ENCODE assay signal across 10 cellular contexts in the genomic region with DNA sequence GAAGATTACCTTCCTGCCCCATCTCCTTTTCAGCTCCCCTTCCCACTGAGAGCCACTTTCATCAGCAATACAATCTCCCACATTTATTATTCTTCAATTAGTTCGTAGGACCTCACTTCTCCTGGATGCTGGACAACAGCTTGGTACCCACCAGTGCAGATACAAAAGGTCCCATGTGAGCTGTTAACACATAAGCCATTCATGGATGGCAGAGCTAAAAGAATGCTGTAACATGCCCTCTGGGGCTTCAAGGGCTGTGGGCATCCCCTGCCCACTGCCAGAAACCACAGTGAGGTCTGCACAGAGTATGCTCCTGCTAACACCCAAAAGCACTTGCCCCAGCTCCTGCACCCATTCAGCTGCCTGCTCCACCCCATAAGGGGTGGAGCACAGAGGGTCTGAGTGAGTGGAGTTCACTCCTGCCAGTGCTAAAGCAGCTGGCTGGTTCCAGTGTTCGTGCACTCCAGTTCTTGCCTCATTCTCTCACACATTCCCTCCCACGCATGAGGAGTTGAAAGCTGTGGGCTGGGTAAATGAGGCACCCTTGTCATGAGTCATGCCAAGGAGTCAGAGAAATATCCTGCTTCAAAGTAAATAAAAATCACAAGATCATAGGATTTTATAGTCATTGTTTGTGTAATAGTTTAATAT.
DNase-seq lines count a peak whose midpoint lies in the region; ATAC-seq, FAIRE-seq and TF ChIP-seq lines count a peak whose summit lies in the region.
"Had no signal": no experiment of that assay in that cellular context is flagged by ENCODE, and none has a peak within 500 bp of the region (broad histone marks: within the 10 kb centered on the region; RNA-seq: fewer than 3 reads in every experiment).

No MANE protein-coding gene starts in this region.

- H3K27me3 ChIP-seq in sigmoid colon, result no peaks in the 10 kb centered on the region
- H3K27me3 ChIP-seq: BLaER1 had no signal

- no peaks in the 10 kb centered on the region for H3K27me3 Mint-ChIP-seq in activated CD4-positive, alpha-beta memory T cell treated with anti-CD3 and anti-CD28 coated beads for 36 hours
- H3K27me3 Mint-ChIP-seq in activated CD4-positive, alpha-beta memory T cell treated with anti-CD3 and anti-CD28 coated beads, Interleukin-2, amount 10 ng/mL, durations not matched to agents 7 days and 5 days, result no peaks in the 10 kb centered on the region
- no peaks in the 10 kb centered on the region for H3K27me3 Mint-ChIP-seq in activated naive CD8-positive, alpha-beta T cell treated with anti-CD3 and anti-CD28 coated beads for 36 hours

- FAIRE-seq in kidney (lab: Jason Lieb, UNC), result no peak

- H3K4me3 ChIP-seq in skeletal muscle cell (ENCODE audit: low read depth, low read length) (no peak overlapping the region), sigmoid colon (no peak overlapping the region), kidney (ENCODE audit: low read length in 2 of 2) (no peak overlapping the region)
- H3K4me3 ChIP-seq: BLaER1 had no signal

- H3K36me3 ChIP-seq in sigmoid colon (no peaks in the 10 kb centered on the region), kidney (ENCODE audit: control insufficient read depth in 1 of 2, insufficient read depth in 2 of 2, low read length in 2 of 2) (no peaks in the 10 kb centered on the region)
- H3K36me3 ChIP-seq: BLaER1 had no signal

- no peak for TF ChIP-seq POLR2A in sigmoid colon (IDR thresholded peaks at IDR 0.05)

- intact Hi-C loops in activated CD4-positive, alpha-beta memory T cell treated with anti-CD3 and anti-CD28 coated beads for 36 hours (cut with micrococcal nuclease), result no loop called here
- intact Hi-C loops in sigmoid colon (cut with DNase I), result no loop called here
- intact Hi-C loops in kidney (cut with DNase I), result no loop called here

- DNase-seq in activated CD4-positive, alpha-beta memory T cell treated with anti-CD3 and anti-CD28 coated beads for 36 hours, result peak; percentile 53
- DNase-seq in activated CD4-positive, alpha-beta memory T cell treated with anti-CD3 and anti-CD28 coated beads, Interleukin-2, amount 10 ng/mL, durations not matched to agents 7 days and 5 days, result no peak
- peak; percentile 36 for DNase-seq in activated naive CD8-positive, alpha-beta T cell treated with anti-CD3 and anti-CD28 coated beads for 36 hours
- peak; percentile 90 for DNase-seq in skeletal muscle cell (ENCODE audit: low read depth)
- DNase-seq in sigmoid colon, result no peak
- no peak for DNase-seq in effector CD4-positive, alpha-beta T cell
- DNase-seq in kidney, result no peak

- H3K9me3 ChIP-seq in sigmoid colon (no peaks in the 10 kb centered on the region), kidney (ENCODE audit: control insufficient read depth in 1 of 2, low read length in 2 of 2) (no peaks in the 10 kb centered on the region)
- H3K9me3 ChIP-seq: BLaER1 had no signal

- no peak for TF ChIP-seq EP300 in sigmoid colon (IDR thresholded peaks at IDR 0.05)

- no peaks in the 10 kb centered on the region for H3K9me3 Mint-ChIP-seq in activated CD4-positive, alpha-beta memory T cell treated with anti-CD3 and anti-CD28 coated beads for 36 hours
- no peaks in the 10 kb centered on the region for H3K9me3 Mint-ChIP-seq in activated CD4-positive, alpha-beta memory T cell treated with anti-CD3 and anti-CD28 coated beads, Interleukin-2, amount 10 ng/mL, durations not matched to agents 7 days and 5 days
- H3K9me3 Mint-ChIP-seq in activated naive CD8-positive, alpha-beta T cell treated with anti-CD3 and anti-CD28 coated beads for 36 hours, result no peaks in the 10 kb centered on the region
- H3K9me3 Mint-ChIP-seq: T-helper 1 cell treated with Interleukin-12 subunit alpha and Interleukin-12 subunit beta and Interleukin-4 antibody, amounts not matched to agents 30 μg/mL and 1 μg/mL, for 36 hours had no signal

- POLR2A ChIA-PET in activated CD4-positive, alpha-beta memory T cell treated with anti-CD3 and anti-CD28 coated beads for 36 hours (lab: Charles Lee), result no interaction called here
- POLR2A ChIA-PET in activated CD4-positive, alpha-beta memory T cell treated with anti-CD3 and anti-CD28 coated beads, Interleukin-2, amount 10 ng/mL, durations not matched to agents 7 days and 5 days (lab: Charles Lee), result no interaction called here

- H3K4me1 ChIP-seq in sigmoid colon, result no peaks in the 10 kb centered on the region
- no peaks in the 10 kb centered on the region for H3K4me1 ChIP-seq in kidney (ENCODE audit: control insufficient read depth in 1 of 2, insufficient read depth in 1 of 2, low read depth in 1 of 2, low read length in 2 of 2)
- H3K4me1 ChIP-seq: BLaER1 had no signal

- no peak overlapping the region for H3K9ac ChIP-seq in kidney (ENCODE audit: low read length in 2 of 2)
- H3K9ac ChIP-seq: BLaER1 had no signal

- H3K4me3 Mint-ChIP-seq in activated CD4-positive, alpha-beta memory T cell treated with anti-CD3 and anti-CD28 coated beads for 36 hours, result no peak overlapping the region
- no peak overlapping the region for H3K4me3 Mint-ChIP-seq in activated CD4-positive, alpha-beta memory T cell treated with anti-CD3 and anti-CD28 coated beads, Interleukin-2, amount 10 ng/mL, durations not matched to agents 7 days and 5 days
- H3K4me3 Mint-ChIP-seq in activated naive CD8-positive, alpha-beta T cell treated with anti-CD3 and anti-CD28 coated beads for 36 hours, result no peak overlapping the region
- H3K4me3 Mint-ChIP-seq: T-helper 1 cell treated with Interleukin-12 subunit alpha and Interleukin-12 subunit beta and Interleukin-4 antibody, amounts not matched to agents 30 μg/mL and 1 μg/mL, for 36 hours had no signal

- H3K4me1 Mint-ChIP-seq in activated CD4-positive, alpha-beta memory T cell treated with anti-CD3 and anti-CD28 coated beads for 36 hours (ENCODE audit: low read depth), result peaks cover 5% of the 10 kb centered on the region
- no peaks in the 10 kb centered on the region for H3K4me1 Mint-ChIP-seq in activated CD4-positive, alpha-beta memory T cell treated with anti-CD3 and anti-CD28 coated beads, Interleukin-2, amount 10 ng/mL, durations not matched to agents 7 days and 5 days
- no peaks in the 10 kb centered on the region for H3K4me1 Mint-ChIP-seq in activated naive CD8-positive, alpha-beta T cell treated with anti-CD3 and anti-CD28 coated beads for 36 hours

- H3K27ac ChIP-seq in sigmoid colon, result no peak overlapping the region
- no peak overlapping the region for H3K27ac ChIP-seq in kidney (ENCODE audit: low read depth in 2 of 2, low read length in 2 of 2)
- H3K27ac ChIP-seq: BLaER1 had no signal

- no peak overlapping the region for H3K27ac Mint-ChIP-seq in activated CD4-positive, alpha-beta memory T cell treated with anti-CD3 and anti-CD28 coated beads for 36 hours
- no peak overlapping the region for H3K27ac Mint-ChIP-seq in activated CD4-positive, alpha-beta memory T cell treated with anti-CD3 and anti-CD28 coated beads, Interleukin-2, amount 10 ng/mL, durations not matched to agents 7 days and 5 days
- no peak overlapping the region for H3K27ac Mint-ChIP-seq in activated naive CD8-positive, alpha-beta T cell treated with anti-CD3 and anti-CD28 coated beads for 36 hours
- H3K27ac Mint-ChIP-seq: T-helper 1 cell treated with Interleukin-12 subunit alpha and Interleukin-12 subunit beta and Interleukin-4 antibody, amounts not matched to agents 30 μg/mL and 1 μg/mL, for 36 hours had no signal

- CTCF ChIA-PET in activated CD4-positive, alpha-beta memory T cell treated with anti-CD3 and anti-CD28 coated beads for 36 hours (lab: Charles Lee), result no interaction called here
- CTCF ChIA-PET in activated CD4-positive, alpha-beta memory T cell treated with anti-CD3 and anti-CD28 coated beads, Interleukin-2, amount 10 ng/mL, durations not matched to agents 7 days and 5 days (lab: Charles Lee), result no interaction called here

- TF ChIP-seq CTCF in sigmoid colon (IDR thresholded peaks at IDR 0.05) (no peak), kidney (IDR thresholded peaks at IDR 0.05; ENCODE audit: borderline replicate concordance, extremely low read depth, insufficient read depth) (no peak)

- 41 to 62% methylated on average over 3 of the region's 3 CpGs for WGBS in sigmoid colon, 2 donors

- ATAC-seq in HG03196 (IDR thresholded peaks at IDR 0.05; ENCODE audit: unreplicated experiment), result peak; percentile 93

- no peaks in the 10 kb centered on the region for H3K36me3 Mint-ChIP-seq in activated CD4-positive, alpha-beta memory T cell treated with anti-CD3 and anti-CD28 coated beads for 36 hours
- H3K36me3 Mint-ChIP-seq in activated CD4-positive, alpha-beta memory T cell treated with anti-CD3 and anti-CD28 coated beads, Interleukin-2, amount 10 ng/mL, durations not matched to agents 7 days and 5 days (ENCODE audit: low read depth), result no peaks in the 10 kb centered on the region
- H3K36me3 Mint-ChIP-seq in activated naive CD8-positive, alpha-beta T cell treated with anti-CD3 and anti-CD28 coated beads for 36 hours, result no peaks in the 10 kb centered on the region

Comparison
In these comparisons a context has a peak if more than half of its experiments do, and no peak if none do; other contexts are left out.
1. DNase-seq: peak in activated CD4-positive, alpha-beta memory T cell treated with anti-CD3 and anti-CD28 coated beads for 36 hours (single experiment), activated naive CD8-positive, alpha-beta T cell treated with anti-CD3 and anti-CD28 coated beads for 36 hours (single experiment) and skeletal muscle cell (single experiment); none in activated CD4-positive, alpha-beta memory T cell treated with anti-CD3 and anti-CD28 coated beads, Interleukin-2, amount 10 ng/mL, durations not matched to agents 7 days and 5 days (single experiment), sigmoid colon (single experiment), effector CD4-positive, alpha-beta T cell (single experiment) and kidney (single experiment).